8 cellular contexts compared by ENCODE assay signal in genomic region chr20:18288748-18289705, GRCh38.
DNase-seq lines count a peak whose midpoint lies in the region; ATAC-seq, FAIRE-seq and TF ChIP-seq lines count a peak whose summit lies in the region.

No MANE protein-coding gene starts in this region.

- TF ChIP-seq CTCF in coronary artery (IDR thresholded peaks at IDR 0.05): no peak

- H3K4me1 ChIP-seq in NT2/D1 (ENCODE audit: insufficient read depth, insufficient read length) (no peaks in the 10 kb centered on the region), mucosa of rectum (ENCODE audit: control insufficient read depth in 2 of 2, insufficient read depth in 2 of 2, low read length in 2 of 2) (peaks cover 2 to 6% of the 10 kb centered on the region in 2 donors)

- H3K36me3 ChIP-seq in NT2/D1 (ENCODE audit: insufficient read depth, insufficient read length, low read length) (peaks cover 25% of the 10 kb centered on the region), mucosa of rectum (ENCODE audit: control insufficient read depth in 2 of 2, insufficient read depth in 2 of 2, low read length in 2 of 2) (peaks cover 4 to 5% of the 10 kb centered on the region in 2 donors)

- FAIRE-seq in RCC 7860 (lab: Jason Lieb, UNC): no peak

- H3K4me3 ChIP-seq in NT2/D1 (ENCODE audit: insufficient read length, low read depth) (peak overlapping the region; percentile 92), coronary artery (peak overlapping the region; percentile 75), mucosa of rectum (ENCODE audit: low read length in 2 of 2) (peak overlapping the region; percentile 93 to 98)

- DNase-seq in NOMO-1 (lab: John Stamatoyannopoulos, UW; ENCODE audit: unreplicated experiment in 2 of 2) (peak; percentile 21 to 37), NOMO-1 treated with dmso at 0.1 percent for 144 hours (lab: John Stamatoyannopoulos, UW; ENCODE audit: unreplicated experiment) (no peak), NT2/D1 (ENCODE audit: low read depth, low spot score) (no peak), coronary artery (ENCODE audit: low spot score) (no peak), RCC 7860 (ENCODE audit: low spot score) (no peak)

- H3K27ac ChIP-seq in coronary artery (peak overlapping the region; percentile 82 to 92), mucosa of rectum (ENCODE audit: low read depth in 2 of 2, low read length in 2 of 2) (peak overlapping the region in 1 of 2 donors; percentile 91)

- peaks cover 3% of the 10 kb centered on the region for H3K27me3 ChIP-seq in NT2/D1 (ENCODE audit: insufficient read depth, insufficient read length)
- H3K27me3 ChIP-seq in mucosa of rectum (ENCODE audit: control insufficient read depth in 2 of 2, insufficient read depth in 2 of 2, low read length in 2 of 2): peaks cover 0 to 3% of the 10 kb centered on the region in 2 donors

- H3K9me3 ChIP-seq in NT2/D1 (ENCODE audit: insufficient read depth, low read length) (peaks cover 7% of the 10 kb centered on the region), mucosa of rectum (ENCODE audit: control insufficient read depth in 2 of 2, low read length in 2 of 2) (peaks cover 0 to 3% of the 10 kb centered on the region in 2 donors)

- H3K9ac ChIP-seq in NT2/D1 (ENCODE audit: insufficient read length, low read depth): peak overlapping the region; percentile 90
- peak overlapping the region; percentile 87 to 93 for H3K9ac ChIP-seq in mucosa of rectum (ENCODE audit: low read depth in 1 of 2, low read length in 2 of 2)

- ATAC-seq in HG03571 (IDR thresholded peaks at IDR 0.05; ENCODE audit: unreplicated experiment): no peak
- ATAC-seq in GM19023 (IDR thresholded peaks at IDR 0.05; ENCODE audit: unreplicated experiment): no peak

Comparison
In these comparisons a context has a peak if more than half of its experiments do, and no peak if none do; other contexts are left out.
1. DNase-seq: peak in NOMO-1 (2 of 2); none in NOMO-1 treated with dmso at 0.1 percent for 144 hours (single experiment), NT2/D1 (single experiment), coronary artery (single experiment) and RCC 7860 (single experiment).
2. Peak in every context shown above with its lines, with median percentiles within 50 percentile points of each other: H3K4me3 ChIP-seq.